In the genomic region with DNA sequence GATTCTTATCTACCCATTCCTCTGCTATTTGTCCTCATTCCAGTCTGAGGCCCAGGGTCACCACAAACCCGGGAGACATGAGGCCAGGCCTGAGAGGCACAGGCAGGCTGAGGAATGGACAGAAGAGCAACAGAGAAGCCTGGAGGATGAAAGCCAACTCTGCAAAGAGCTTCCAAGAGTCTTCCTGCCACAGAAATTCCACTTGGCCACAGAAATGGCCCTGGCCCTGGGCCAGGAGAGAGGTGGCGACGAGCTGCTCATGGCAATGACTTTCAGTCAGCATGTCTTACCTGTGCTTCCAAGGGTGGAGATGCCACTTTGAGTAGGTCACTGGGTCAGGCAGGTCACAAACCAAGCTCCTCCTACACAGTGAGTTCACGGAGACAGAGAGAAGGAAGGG, we compare ENCODE assay signal across 23 cellular contexts.
DNase-seq lines count a peak whose midpoint lies in the region; TF ChIP-seq lines count a peak whose summit lies in the region.
"Had no signal": no experiment of that assay in that cellular context is flagged by ENCODE, and none has a peak within 500 bp of the region (broad histone marks: within the 10 kb centered on the region; RNA-seq: fewer than 3 reads in every experiment).

No MANE protein-coding gene starts in this region.

- H2BK12ac ChIP-seq in neuronal stem cell (ENCODE audit: low read length): peak overlapping the region; percentile 23

- H4K8ac ChIP-seq in neuronal stem cell (ENCODE audit: low read depth, low read length): peak overlapping the region; percentile 7

- DNase-seq in AG20443 (ENCODE audit: low spot score): peak; percentile 34
- DNase-seq in SW480 (ENCODE audit: low spot score): peak; percentile 46
- peak; percentile 28 for DNase-seq in choroid plexus epithelial cell (ENCODE audit: low read depth)
- DNase-seq in neuronal stem cell (ENCODE audit: low spot score): no peak
- DNase-seq in mesenteric fat pad (ENCODE audit: low spot score): no peak
- DNase-seq in DMS79 (lab: John Stamatoyannopoulos, UW): no peak
- DNase-seq in NCI-H2227 treated with DMSO at 0.1 percent for 48 hours (lab: John Stamatoyannopoulos, UW): no peak
- DNase-seq: 8988T; ACHN; CD4-positive, CD25-positive, alpha-beta regulatory T cell; NCI-H1092; NCI-H1417 treated with DMSO at 0.1 percent for 48 hours; NCI-H1694 treated with DMSO at 0.1 percent for 48 hours; NCI-H2081; NCI-H226; NCI-H510A; NCI-H69; Right ventricle myocardium superior; RPMI8226 had no signal

- H2AK5ac ChIP-seq in neuronal stem cell (ENCODE audit: low read depth, low read length): no peak overlapping the region

- H2BK15ac ChIP-seq in neuronal stem cell (ENCODE audit: low read length): no peak overlapping the region

- H3K27me3 ChIP-seq in neuronal stem cell (ENCODE audit: control insufficient read depth in 3 of 3, insufficient read depth in 3 of 3, low read depth in 1 of 3, low read length in 3 of 3): peaks cover 0 to 10% (median 0%) of the 10 kb centered on the region in 3 experiments
- H3K27me3 ChIP-seq: BLaER1, SJSA1 had no signal

- no peaks in the 10 kb centered on the region for H3K36me3 ChIP-seq in neuronal stem cell (replicated peaks in 1 of 2; ENCODE audit: control insufficient read depth in 2 of 2, insufficient read depth in 2 of 2, low read length in 2 of 2)
- H3K36me3 ChIP-seq: BLaER1, SJSA1 had no signal

- H3K4ac ChIP-seq in neuronal stem cell (ENCODE audit: low read length): no peak overlapping the region

- H2AFZ ChIP-seq in neuronal stem cell (ENCODE audit: low read length): no peak overlapping the region

- H3K4me3 ChIP-seq in choroid plexus epithelial cell (ENCODE audit: low read depth, low read length) (no peak overlapping the region), neuronal stem cell (ENCODE audit: low read length in 2 of 2) (no peak overlapping the region)
- H3K4me3 ChIP-seq: BLaER1, GM12878, SJSA1 had no signal

- H3K9ac ChIP-seq in neuronal stem cell (ENCODE audit: low read depth, low read length, poor library complexity): no peak overlapping the region
- H3K9ac ChIP-seq: BLaER1, KMS-11 had no signal

- no peak overlapping the region for H4K91ac ChIP-seq in neuronal stem cell (ENCODE audit: low read depth, low read length, poor library complexity)

- TF ChIP-seq CTCF in choroid plexus epithelial cell (conservative IDR thresholded peaks at IDR 0.05; ENCODE audit: low read depth, low read length): no peak

- H3K27ac ChIP-seq in neuronal stem cell (replicated peaks; ENCODE audit: low read length): no peak overlapping the region
- H3K27ac ChIP-seq: BLaER1, KMS-11, SJSA1 had no signal

- no peak overlapping the region for H2BK5ac ChIP-seq in neuronal stem cell (ENCODE audit: low read length)

- H3K23ac ChIP-seq in neuronal stem cell (ENCODE audit: low read depth, low read length, poor library complexity): no peak overlapping the region

- no peaks in the 10 kb centered on the region for H3K79me1 ChIP-seq in neuronal stem cell (ENCODE audit: low read depth, low read length)

- H3K4me1 ChIP-seq in neuronal stem cell (ENCODE audit: control insufficient read depth in 2 of 2, insufficient read depth in 1 of 2, low read depth in 1 of 2, low read length in 2 of 2): no peaks in the 10 kb centered on the region
- H3K4me1 ChIP-seq: BLaER1, SJSA1 had no signal

- no peak overlapping the region for H2BK120ac ChIP-seq in neuronal stem cell (ENCODE audit: low read depth, low read length)

- no peaks in the 10 kb centered on the region for H3K9me3 ChIP-seq in neuronal stem cell (replicated peaks in 1 of 2; ENCODE audit: control insufficient read depth in 2 of 2, insufficient read depth in 1 of 2, low read depth in 1 of 2, low read length in 2 of 2)
- H3K9me3 ChIP-seq: SJSA1 had no signal

- H3K14ac ChIP-seq in neuronal stem cell (ENCODE audit: low read length): no peak overlapping the region

- WGBS in neuronal stem cell (ENCODE audit: extremely low coverage in 2 of 2, insufficient read length in 2 of 2, insufficient replicate concordance in 1 of 2), 2 donors: no CpG with 5 or more reads among the region's 4 CpGs

- no peak overlapping the region for H3K4me2 ChIP-seq in neuronal stem cell (ENCODE audit: insufficient read depth, low read length, poor library complexity, severe bottlenecking)
- H3K4me2 ChIP-seq: BLaER1, KMS-11 had no signal

- no peak overlapping the region for H3K18ac ChIP-seq in neuronal stem cell (ENCODE audit: low read length)

Comparison
In these comparisons a context has a peak if more than half of its experiments do, and no peak if none do; other contexts are left out.
1. DNase-seq: peak in AG20443 (single experiment), SW480 (single experiment) and choroid plexus epithelial cell (single experiment); none in neuronal stem cell (single experiment), mesenteric fat pad (single experiment), DMS79 (single experiment) and NCI-H2227 treated with DMSO at 0.1 percent for 48 hours (single experiment).